31 cellular contexts compared by ENCODE assay signal in the genomic region with DNA sequence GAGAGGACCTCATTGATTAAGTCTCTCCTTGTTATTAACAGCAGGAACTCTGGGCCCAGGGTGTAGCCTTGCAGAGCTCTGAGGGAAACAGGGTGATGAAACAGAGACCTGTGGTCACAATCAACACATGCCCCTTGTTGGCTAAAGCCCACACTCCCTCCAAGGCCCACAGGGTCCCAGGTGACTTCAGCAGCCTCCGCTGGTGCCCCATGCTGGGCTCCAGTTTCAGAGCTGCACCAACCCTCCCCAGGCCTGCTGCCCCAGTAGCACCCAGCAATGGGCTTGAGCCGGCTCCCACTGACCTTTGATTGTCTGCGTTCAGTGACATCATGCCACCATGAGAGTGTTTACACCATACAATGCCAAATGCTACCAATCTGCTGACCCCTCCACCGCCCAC.
"Had no signal": no experiment of that assay in that cellular context is flagged by ENCODE, and none has a peak within 500 bp of the region (broad histone marks: within the 10 kb centered on the region; RNA-seq: fewer than 3 reads in every experiment).

No MANE protein-coding gene starts in this region.

- H3K9me3 Mint-ChIP-seq: activated B cell treated with CpG ODN at 0.5 μM for 24 hours; activated CD4-positive, alpha-beta memory T cell treated with anti-CD3 and anti-CD28 coated beads, Interleukin-2, amount 10 ng/mL, durations not matched to agents 7 days and 5 days; activated naive CD4-positive, alpha-beta T cell treated with anti-CD3 and anti-CD28 coated beads, Interleukin-2, amount 10 ng/mL, durations not matched to agents 7 days and 5 days; activated naive CD4-positive, alpha-beta T cell treated with anti-CD3 and anti-CD28 coated beads, Interleukin-2, amount 50 U/mL, for 72 hours; activated naive CD8-positive, alpha-beta T cell treated with anti-CD3 and anti-CD28 coated beads, Interleukin-2, amount 10 ng/mL, durations not matched to agents 7 days and 5 days; activated T-cell treated with anti-CD3 and anti-CD28 coated beads, Interleukin-2, amount 50 U/mL, for 24 hours; activated T-cell treated with anti-CD3 and anti-CD28 coated beads, Interleukin-2, amount 50 U/mL, for 72 hours; dendritic cell treated with granulocyte-macrophage colony-stimulating factor and Interleukin-4, amounts not matched to agents 40 ng/mL and 50 ng/mL, for 4 days; endodermal cell; T-helper 2 cell treated with Interferon-gamma antibody and Interleukin-4, amounts not matched to agents 5 μg/mL and 100 μg/mL, for 36 hours had no signal

- H3K27ac ChIP-seq: dorsolateral prefrontal cortex, WERI-Rb-1 had no signal

- ATAC-seq: activated CD4-positive, CD25-positive, alpha-beta regulatory T cell treated with anti-CD3 and anti-CD28 coated beads, Interleukin-2, amount 50 U/mL, for 24 hours; activated naive CD4-positive, alpha-beta T cell treated with anti-CD3 and anti-CD28 coated beads, Interleukin-2, amount 50 U/mL, for 72 hours; activated T-cell treated with anti-CD3 and anti-CD28 coated beads, Interleukin-2, amount 50 U/mL, for 72 hours; esophagus mucosa; gastrocnemius medialis; T-helper 17 cell had no signal

- H3K9me3 ChIP-seq: gastrocnemius medialis, heart left ventricle had no signal

- DNase-seq: activated B cell treated with CpG ODN at 0.5 μM for 24 hours; activated CD4-positive, alpha-beta memory T cell treated with anti-CD3 and anti-CD28 coated beads, Interleukin-2, amount 10 ng/mL, durations not matched to agents 7 days and 5 days; activated CD4-positive, alpha-beta T cell treated with anti-CD3 and anti-CD28 coated beads for 48 hours; activated CD8-positive, alpha-beta memory T cell treated with anti-CD3 and anti-CD28 coated beads, Interleukin-2, amount 50 U/mL, for 48 hours; activated gamma-delta T cell; activated naive CD4-positive, alpha-beta T cell; activated naive CD4-positive, alpha-beta T cell treated with anti-CD3 and anti-CD28 coated beads, Interleukin-2, amount 10 ng/mL, durations not matched to agents 7 days and 5 days; activated naive CD8-positive, alpha-beta T cell treated with anti-CD3 and anti-CD28 coated beads, Interleukin-2, amount 10 ng/mL, durations not matched to agents 7 days and 5 days; activated T-cell treated with anti-CD3 and anti-CD28 coated beads for 4 hours; activated T-cell treated with anti-CD3 and anti-CD28 coated beads, Interleukin-2, amount 50 U/mL, for 24 hours; activated T-cell treated with anti-CD3 and anti-CD28 coated beads, Interleukin-2, amount 50 U/mL, for 72 hours; caudate nucleus; cerebellar nuclear complex; dorsolateral prefrontal cortex; effector memory CD4-positive, alpha-beta T cell; endodermal cell; foreskin fibroblast; gastrocnemius medialis; glutamatergic neuron; heart left ventricle; T-helper 1 cell; T-helper 17 cell; T1000; WERI-Rb-1 had no signal

- H3K27ac Mint-ChIP-seq: activated B cell treated with CpG ODN at 0.5 μM for 24 hours; activated CD4-positive, alpha-beta memory T cell treated with anti-CD3 and anti-CD28 coated beads, Interleukin-2, amount 10 ng/mL, durations not matched to agents 7 days and 5 days; activated naive CD4-positive, alpha-beta T cell treated with anti-CD3 and anti-CD28 coated beads, Interleukin-2, amount 10 ng/mL, durations not matched to agents 7 days and 5 days; activated naive CD4-positive, alpha-beta T cell treated with anti-CD3 and anti-CD28 coated beads, Interleukin-2, amount 50 U/mL, for 72 hours; activated naive CD8-positive, alpha-beta T cell treated with anti-CD3 and anti-CD28 coated beads, Interleukin-2, amount 10 ng/mL, durations not matched to agents 7 days and 5 days; activated T-cell treated with anti-CD3 and anti-CD28 coated beads, Interleukin-2, amount 50 U/mL, for 24 hours; activated T-cell treated with anti-CD3 and anti-CD28 coated beads, Interleukin-2, amount 50 U/mL, for 72 hours; dendritic cell treated with granulocyte-macrophage colony-stimulating factor and Interleukin-4, amounts not matched to agents 40 ng/mL and 50 ng/mL, for 4 days; endodermal cell; T-helper 17 cell; T-helper 2 cell treated with Interferon-gamma antibody and Interleukin-4, amounts not matched to agents 5 μg/mL and 100 μg/mL, for 36 hours had no signal

- H3K27me3 ChIP-seq: gastrocnemius medialis, heart left ventricle had no signal

- H3K4me3 ChIP-seq: coronary artery, dorsolateral prefrontal cortex, gastrocnemius medialis, heart left ventricle had no signal

- H3K36me3 ChIP-seq: gastrocnemius medialis, heart left ventricle, WERI-Rb-1 had no signal

- FAIRE-seq: astrocyte had no signal

- H3K36me3 Mint-ChIP-seq: activated naive CD4-positive, alpha-beta T cell treated with anti-CD3 and anti-CD28 coated beads, Interleukin-2, amount 10 ng/mL, durations not matched to agents 7 days and 5 days; activated naive CD4-positive, alpha-beta T cell treated with anti-CD3 and anti-CD28 coated beads, Interleukin-2, amount 50 U/mL, for 72 hours had no signal

- H3K4me1 Mint-ChIP-seq: activated B cell treated with CpG ODN at 0.5 μM for 24 hours; activated CD4-positive, alpha-beta memory T cell treated with anti-CD3 and anti-CD28 coated beads, Interleukin-2, amount 10 ng/mL, durations not matched to agents 7 days and 5 days; activated naive CD4-positive, alpha-beta T cell treated with anti-CD3 and anti-CD28 coated beads, Interleukin-2, amount 10 ng/mL, durations not matched to agents 7 days and 5 days; endodermal cell had no signal

- H3K4me3 Mint-ChIP-seq: activated B cell treated with CpG ODN at 0.5 μM for 24 hours; activated CD4-positive, alpha-beta memory T cell treated with anti-CD3 and anti-CD28 coated beads, Interleukin-2, amount 10 ng/mL, durations not matched to agents 7 days and 5 days; activated naive CD4-positive, alpha-beta T cell treated with anti-CD3 and anti-CD28 coated beads, Interleukin-2, amount 10 ng/mL, durations not matched to agents 7 days and 5 days; activated naive CD8-positive, alpha-beta T cell treated with anti-CD3 and anti-CD28 coated beads, Interleukin-2, amount 10 ng/mL, durations not matched to agents 7 days and 5 days; activated T-cell treated with anti-CD3 and anti-CD28 coated beads, Interleukin-2, amount 50 U/mL, for 24 hours; activated T-cell treated with anti-CD3 and anti-CD28 coated beads, Interleukin-2, amount 50 U/mL, for 72 hours; dendritic cell treated with granulocyte-macrophage colony-stimulating factor and Interleukin-4, amounts not matched to agents 40 ng/mL and 50 ng/mL, for 4 days; endodermal cell; T-helper 17 cell; T-helper 2 cell treated with Interferon-gamma antibody and Interleukin-4, amounts not matched to agents 5 μg/mL and 100 μg/mL, for 36 hours had no signal

- H3K4me1 ChIP-seq: gastrocnemius medialis had no signal
